In the genomic region with DNA sequence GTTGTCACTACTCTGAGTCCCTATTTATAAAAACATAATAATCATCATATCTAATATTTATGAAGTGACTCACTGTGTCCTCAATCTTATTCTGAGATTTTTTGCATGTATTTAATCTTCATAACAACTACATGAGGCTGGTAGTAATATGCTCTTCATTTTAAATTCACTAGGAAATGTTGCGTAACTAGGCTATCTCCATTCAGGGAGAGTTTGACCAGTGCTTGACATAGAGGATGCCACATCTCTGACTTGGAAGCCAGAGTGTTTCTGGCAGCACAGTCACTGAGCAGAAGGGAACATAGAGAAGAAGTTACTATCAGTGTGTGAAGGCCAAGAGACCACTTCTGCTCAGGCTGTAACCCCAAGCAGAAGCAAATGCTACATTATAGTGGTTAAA, we compare ENCODE assay signal across 23 cellular contexts.
"Had no signal": no experiment of that assay in that cellular context is flagged by ENCODE, and none has a peak within 500 bp of the region (broad histone marks: within the 10 kb centered on the region; RNA-seq: fewer than 3 reads in every experiment).

No MANE protein-coding gene starts in this region.

- H3K4me2 ChIP-seq: neural progenitor cell had no signal

- H3K4me1 ChIP-seq: uterus had no signal

- H3K27ac ChIP-seq: cardiac muscle cell, heart left ventricle, neural progenitor cell, testis, uterus, VCaP had no signal

- H2AFZ ChIP-seq: neural progenitor cell had no signal

- DNase-seq: activated CD4-positive, alpha-beta memory T cell treated with anti-CD3 and anti-CD28 coated beads, Interleukin-2, amount 10 ng/mL, durations not matched to agents 7 days and 5 days; activated CD4-positive, alpha-beta T cell treated with anti-CD3 and anti-CD28 coated beads, Interleukin-2, amount 10 ng/mL, durations not matched to agents 24 days and 14 days; activated naive CD4-positive, alpha-beta T cell; activated naive CD8-positive, alpha-beta T cell treated with anti-CD3 and anti-CD28 coated beads, Interleukin-2, amount 10 ng/mL, durations not matched to agents 7 days and 5 days; amniotic stem cell; effector memory CD8-positive, alpha-beta T cell; heart left ventricle; kidney; naive thymus-derived CD4-positive, alpha-beta T cell; stimulated activated CD4-positive, alpha-beta T cell treated with anti-CD3 and anti-CD28 coated beads, Interleukin-12 subunit alpha, Interleukin-12 subunit beta, amount 100 ng/mL, for 4 hours; stimulated activated CD4-positive, alpha-beta T cell treated with anti-CD3 and anti-CD28 coated beads, Interleukin-4, amount 100 ng/mL, for 4 hours; stimulated activated naive CD8-positive, alpha-beta T cell treated with anti-CD3 and anti-CD28 coated beads, Interleukin-15, amount 100 ng/mL, for 72 hours; T-cell; testis; trophoblast cell; uterus had no signal

- H3K9ac ChIP-seq: neural progenitor cell had no signal

- H3K27me3 ChIP-seq: cardiac muscle cell, heart left ventricle, neural progenitor cell, testis, uterus had no signal

- H3K4me3 ChIP-seq: cardiac muscle cell, heart left ventricle, lung, neural progenitor cell, testis, uterus had no signal

- H3K36me3 ChIP-seq: cardiac muscle cell, neural progenitor cell, uterus had no signal

- H3K9me3 ChIP-seq: heart left ventricle, testis, uterus had no signal

- ATAC-seq: activated CD4-positive, CD25-positive, alpha-beta regulatory T cell treated with anti-CD3 and anti-CD28 coated beads, Interleukin-2, amount 50 U/mL, for 24 hours; effector memory CD8-positive, alpha-beta T cell; esophagus mucosa; heart left ventricle; left lobe of liver; naive thymus-derived CD4-positive, alpha-beta T cell; stimulated activated naive CD8-positive, alpha-beta T cell treated with anti-CD3 and anti-CD28 coated beads, Interleukin-15, amount 100 ng/mL, for 72 hours; T-cell had no signal
